8 cellular contexts compared by ENCODE assay signal in the genomic region with DNA sequence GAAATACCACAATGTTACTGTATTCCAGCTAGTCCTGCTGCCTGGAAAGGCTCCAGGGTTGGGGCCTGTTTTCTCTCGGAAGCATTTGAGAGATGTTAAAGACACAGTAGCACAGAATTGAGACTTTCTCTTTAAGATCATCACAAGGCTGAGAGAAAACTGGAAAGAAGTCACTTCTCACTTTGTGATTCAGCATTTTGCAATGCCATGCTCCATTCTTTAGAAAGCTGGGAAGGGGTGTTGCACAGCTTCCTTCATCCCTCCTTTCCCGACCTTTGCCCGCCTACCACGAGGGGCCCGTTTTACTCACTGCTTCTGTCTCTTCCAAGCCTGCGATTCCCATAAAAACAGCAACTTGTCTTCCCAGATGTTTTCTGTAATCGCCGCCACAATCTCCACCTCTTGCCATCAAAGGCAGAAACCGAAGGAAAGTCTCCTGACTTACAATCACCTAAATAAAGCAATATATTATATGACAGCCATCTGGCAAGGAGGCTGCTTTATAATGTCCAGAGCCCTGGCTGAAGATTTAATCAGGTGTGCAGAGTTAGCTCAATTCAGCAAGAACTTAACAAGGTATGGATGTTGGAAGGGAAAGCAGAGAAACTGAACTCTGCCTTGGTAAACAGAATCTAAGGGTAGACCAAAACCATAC. TPM values are rescaled to one million over a fixed set of nuclear protein-coding genes. Genes with fewer than 3 reads are reported as not detected.
A peak's percentile ranks its signal among the peaks of the same experiment; 100 is the strongest.
DNase-seq lines count a peak whose midpoint lies in the region; ATAC-seq and TF ChIP-seq lines count a peak whose summit lies in the region.

No MANE protein-coding gene starts in this region.

- H3K27ac ChIP-seq in body of pancreas: no peak overlapping the region
- H3K27ac ChIP-seq in thoracic aorta: peak overlapping the region in 1 of 2 donors; percentile 32

- whole genome bisulfite sequencing in body of pancreas, 2 donors: 56 to 76% methylated on average over 9 of the region's 9 CpGs

- ATAC-seq in body of pancreas (peak; percentile 59), left colon (peak; percentile 91), thoracic aorta (ENCODE audit: insufficient number of reproducible peaks, low FRiP score, low read depth) (peak; percentile 29), GM21381 (IDR thresholded peaks at IDR 0.05; ENCODE audit: unreplicated experiment) (no peak)

- H3K36me3 Mint-ChIP-seq in activated CD4-positive, alpha-beta T cell treated with anti-CD3 and anti-CD28 coated beads, Interleukin-2, amount 10 ng/mL, durations not matched to agents 24 days and 14 days (ENCODE audit: low read depth): peaks cover 21% of the 10 kb centered on the region

- DNase-seq in HCEC 1CT (peak; percentile 93), body of pancreas (peak in 3 of 4 donors; percentile 32 to 45 (median 45)), left colon (peak; percentile 67 to 75), thoracic aorta (ENCODE audit: low spot score) (no peak), GM13976 (ENCODE audit: low spot score) (no peak)
- DNase-seq in activated CD4-positive, alpha-beta T cell treated with anti-CD3 and anti-CD28 coated beads, Interleukin-2, amount 10 ng/mL, durations not matched to agents 24 days and 14 days: no peak
- DNase-seq in stimulated activated CD8-positive, alpha-beta memory T cell treated with anti-CD3 and anti-CD28 coated beads, Interleukin-4, amount 100 ng/mL, for 48 hours: no peak

- intact Hi-C loops in body of pancreas (cut with DNase I): no loop called here
- intact Hi-C loops in left colon (cut with DNase I, micrococcal nuclease): no loop called here
- intact Hi-C loops in activated CD4-positive, alpha-beta T cell treated with anti-CD3 and anti-CD28 coated beads, Interleukin-2, amount 10 ng/mL, durations not matched to agents 24 days and 14 days (cut with micrococcal nuclease): no loop called here

- TF ChIP-seq CTCF in body of pancreas (IDR thresholded peaks at IDR 0.05): no peak
- TF ChIP-seq CTCF in thoracic aorta (IDR thresholded peaks at IDR 0.05): no peak
- TF ChIP-seq CTCF in GM13976 (IDR thresholded peaks at IDR 0.05; ENCODE audit: borderline replicate concordance, control extremely low read depth, extremely low read depth, insufficient read depth, missing control alignments): no peak

- H3K9me3 Mint-ChIP-seq in activated CD4-positive, alpha-beta T cell treated with anti-CD3 and anti-CD28 coated beads, Interleukin-2, amount 10 ng/mL, durations not matched to agents 24 days and 14 days: no peaks in the 10 kb centered on the region

- no peaks in the 10 kb centered on the region for H3K4me1 Mint-ChIP-seq in activated CD4-positive, alpha-beta T cell treated with anti-CD3 and anti-CD28 coated beads, Interleukin-2, amount 10 ng/mL, durations not matched to agents 24 days and 14 days

- H3K4me1 ChIP-seq in body of pancreas (no peaks in the 10 kb centered on the region), thoracic aorta (ENCODE audit: control insufficient read depth in 1 of 2, low read depth in 2 of 2) (peaks cover 16% of the 10 kb centered on the region in 2 donors)

- H3K27ac Mint-ChIP-seq in activated CD4-positive, alpha-beta T cell treated with anti-CD3 and anti-CD28 coated beads, Interleukin-2, amount 10 ng/mL, durations not matched to agents 24 days and 14 days: no peak overlapping the region

- no peak for TF ChIP-seq POLR2A in body of pancreas (IDR thresholded peaks at IDR 0.05)

- H3K4me3 ChIP-seq in body of pancreas (no peak overlapping the region), thoracic aorta (peak overlapping the region; percentile 6)

- no peak overlapping the region for H3K4me3 Mint-ChIP-seq in activated CD4-positive, alpha-beta T cell treated with anti-CD3 and anti-CD28 coated beads, Interleukin-2, amount 10 ng/mL, durations not matched to agents 24 days and 14 days

- H3K36me3 ChIP-seq in body of pancreas (replicated peaks in 1 of 2; ENCODE audit: insufficient read depth in 1 of 2, low read depth in 2 of 2): no peaks in the 10 kb centered on the region
- H3K36me3 ChIP-seq in thoracic aorta: peaks cover 22% of the 10 kb centered on the region

- no peaks in the 10 kb centered on the region for H3K27me3 Mint-ChIP-seq in activated CD4-positive, alpha-beta T cell treated with anti-CD3 and anti-CD28 coated beads, Interleukin-2, amount 10 ng/mL, durations not matched to agents 24 days and 14 days

- no peaks in the 10 kb centered on the region for H3K27me3 ChIP-seq in body of pancreas
- no peaks in the 10 kb centered on the region for H3K27me3 ChIP-seq in thoracic aorta (replicated peaks; ENCODE audit: insufficient read depth)

- no peaks in the 10 kb centered on the region for H3K9me3 ChIP-seq in body of pancreas
- no peaks in the 10 kb centered on the region for H3K9me3 ChIP-seq in thoracic aorta

- in situ Hi-C loops in GM13976 (cut with MboI; ENCODE audit: low sequenced_read_pairs, unreplicated experiment): no loop called here

RNA-seq across cellular contexts. Expression of a gene that starts 18.9 kb away (rescaled TPM):
- total RNA-seq in body of pancreas (1 to 10 TPM; 3.6 to 4.6 TPM), left colon (10 to 100 TPM; 12.7 to 14.5 TPM), thoracic aorta (10 to 100 TPM; 16.2 to 47.0 TPM)
- total RNA-seq in activated CD4-positive, alpha-beta T cell treated with anti-CD3 and anti-CD28 coated beads, Interleukin-2, amount 10 ng/mL, durations not matched to agents 24 days and 14 days: 11.6 and 12.9 TPM in 2 replicates

RNA-seq across cellular contexts. Expression of a gene that starts 44.9 kb away (rescaled TPM):
- total RNA-seq in body of pancreas (10 to 100 TPM; 13.5 to 42.2 TPM), left colon (10 to 100 TPM; 34.8 to 47.6 TPM), thoracic aorta (10 to 100 TPM; 11.8 to 24.6 TPM)
- total RNA-seq in activated CD4-positive, alpha-beta T cell treated with anti-CD3 and anti-CD28 coated beads, Interleukin-2, amount 10 ng/mL, durations not matched to agents 24 days and 14 days: 76.1 and 80.3 TPM in 2 replicates

Comparison
In these comparisons a context has a peak if more than half of its experiments do, and no peak if none do; other contexts are left out.
1. DNase-seq: peak in HCEC 1CT (single experiment), body of pancreas (3 of 4) and left colon (2 of 2); none in thoracic aorta (single experiment), activated CD4-positive, alpha-beta T cell treated with anti-CD3 and anti-CD28 coated beads, Interleukin-2, amount 10 ng/mL, durations not matched to agents 24 days and 14 days (single experiment), stimulated activated CD8-positive, alpha-beta memory T cell treated with anti-CD3 and anti-CD28 coated beads, Interleukin-4, amount 100 ng/mL, for 48 hours (single experiment) and GM13976 (single experiment).